In the genomic region with DNA sequence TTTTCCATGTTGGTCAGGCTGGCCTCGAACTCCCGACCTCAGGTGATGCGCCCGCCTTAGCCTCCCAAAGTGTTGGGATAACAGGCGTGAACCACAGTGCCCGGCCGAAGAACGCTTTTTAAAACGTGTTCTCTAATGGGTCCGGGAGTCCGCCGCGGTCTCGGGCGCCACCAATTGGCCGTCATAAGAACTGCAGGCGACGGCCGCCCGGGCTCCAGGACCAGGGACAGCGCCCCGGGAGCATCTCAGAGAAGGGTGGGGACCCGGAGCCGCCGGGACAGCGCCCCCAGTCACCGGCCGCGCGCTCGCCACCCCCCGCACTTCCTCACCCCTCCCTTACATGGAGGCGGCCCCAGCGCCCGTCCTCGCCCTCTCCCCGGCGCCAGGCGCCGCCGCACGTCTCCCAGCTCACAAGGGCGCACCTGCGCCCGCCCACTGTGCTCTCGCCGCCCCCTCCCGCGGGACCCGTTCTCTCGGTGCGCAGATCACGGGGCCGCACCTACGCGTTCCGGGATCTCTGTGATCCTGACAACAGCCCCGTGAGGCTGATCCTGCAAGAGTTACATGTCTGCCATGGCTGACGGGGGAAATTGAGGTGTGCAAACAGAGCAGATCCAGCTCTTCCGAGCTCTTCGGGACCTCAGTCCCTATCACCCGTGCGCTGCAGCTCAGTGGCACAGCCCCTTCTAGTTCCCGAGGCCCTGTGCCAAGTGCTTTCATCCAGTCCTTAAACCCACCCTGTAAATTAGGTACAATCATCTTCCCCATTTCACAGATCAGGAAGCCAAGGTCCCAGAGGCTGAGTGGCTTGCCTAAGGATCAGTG, we compare ENCODE assay signal across 8 cellular contexts. TPM values are rescaled to one million over a fixed set of nuclear protein-coding genes. Genes with fewer than 3 reads are reported as not detected.
DNase-seq lines count a peak whose midpoint lies in the region; ATAC-seq and TF ChIP-seq lines count a peak whose summit lies in the region.

No MANE protein-coding gene starts in this region.

- no peaks in the 10 kb centered on the region for H3K79me2 ChIP-seq in HCT116 (ENCODE audit: insufficient read depth, low read length)

- CTCF ChIA-PET in HCT116 (lab: Charles Lee), result interaction anchor here (1.4 to 2.5 kb wide), 3 partner anchors 11 to 289 kb away, joined by 3 to 8 read pairs (median 4); no protein-coding TSS in a partner anchor

- no peaks in the 10 kb centered on the region for H3K27me3 ChIP-seq in BE2C
- no peaks in the 10 kb centered on the region for H3K27me3 ChIP-seq in HCT116 (ENCODE audit: insufficient read depth, low read length)
- H3K27me3 ChIP-seq in dorsolateral prefrontal cortex, result no peaks in the 10 kb centered on the region

- peak; percentile 56 for TF ChIP-seq CTCF in BE2C (IDR thresholded peaks at IDR 0.05; ENCODE audit: low read depth, low read length)
- peak; percentile 82 to 89 (median 86); a peak in 5 of 6 replicates for TF ChIP-seq CTCF in HCT116 (IDR thresholded peaks at IDR 0.05 in 2 of 3, conservative IDR thresholded peaks at IDR 0.05 in 1 of 3; ENCODE audit: borderline replicate concordance in 1 of 3, insufficient read depth in 1 of 3, low read depth in 2 of 3, low read length in 2 of 3)
- peak; percentile 74 to 99 (median 94) for TF ChIP-seq CTCF in dorsolateral prefrontal cortex (IDR thresholded peaks at IDR 0.05 in 54 of 56, conservative IDR thresholded peaks at IDR 0.05 in 2 of 56; ENCODE audit: low read depth in 1 of 56, partially characterized antibody in 56 of 56)
- TF ChIP-seq CTCF in lower leg skin (IDR thresholded peaks at IDR 0.05), result peak in 1 of 3 donors; percentile 46

- DNase-seq in BE2C (peak; percentile 44), HCT116 (ENCODE audit: low read depth, low spot score) (peak; percentile 51), NCI-H510A treated with DMSO at 0.1 percent for 48 hours (lab: John Stamatoyannopoulos, UW) (peak; percentile 77), dorsolateral prefrontal cortex (peak; percentile 74 to 88 (median 81)), lower leg skin (ENCODE audit: low spot score in 2 of 2) (peak; percentile 60 to 94)
- DNase-seq in activated CD4-positive, alpha-beta T cell treated with anti-CD3 and anti-CD28 coated beads, Interleukin-2, amount 50 U/mL, for 4 hours, result peak; percentile 66 to 68
- DNase-seq in stimulated activated CD4-positive, alpha-beta T cell treated with anti-CD3 and anti-CD28 coated beads, TNF-alpha, amount 100 ng/mL, for 48 hours (ENCODE audit: low read depth in 3 of 3), result peak; percentile 62 to 69 (median 62)

- BruUV-seq in HCT116 (replicated peaks; lab: Mats Ljungman, UMichigan), result no TSS peak

- TF ChIP-seq RAD21 in HCT116 (IDR thresholded peaks at IDR 0.05; ENCODE audit: low read depth), result peak; percentile 95

- peak overlapping the region; percentile 29; the same call in 1 of the 2 replicates for H3K27ac ChIP-seq in HCT116 (ENCODE audit: low read depth, low read length)
- H3K27ac ChIP-seq in dorsolateral prefrontal cortex, result peak overlapping the region in 46 of 59 donors; percentile 1 to 82 (median 54)

- H3K9ac ChIP-seq in HCT116 (ENCODE audit: low read length), result no peak overlapping the region

- TF ChIP-seq POLR2A in HCT116 (IDR thresholded peaks at IDR 0.05; ENCODE audit: borderline replicate concordance, extremely low read depth, insufficient read depth, insufficient read length) (no peak), lower leg skin (IDR thresholded peaks at IDR 0.05) (no peak)

- H3K36me3 ChIP-seq in BE2C (no peaks in the 10 kb centered on the region), HCT116 (ENCODE audit: control insufficient read depth in 1 of 2, insufficient read depth in 2 of 2, low read length in 2 of 2) (no peaks in the 10 kb centered on the region)

- intact Hi-C loops in HCT116 (cut with micrococcal nuclease) (loop anchor here (1.0 to 10.0 kb wide), 5 partner anchors 11 to 758 kb away; no protein-coding TSS in a partner anchor), dorsolateral prefrontal cortex (cut with DNase I) (loop anchor here (1.0 to 5.0 kb wide), 8 partner anchors 37 to 427 kb away; a partner anchor contains a TSS), lower leg skin (cut with DNase I; ENCODE audit: low total_unique reads) (loop anchor here (10.0 kb wide), 1 partner anchor 145 kb away; no protein-coding TSS in a partner anchor)

- ATAC-seq in HCT116 (peak; percentile 83), HG02678 (IDR thresholded peaks at IDR 0.05; ENCODE audit: unreplicated experiment) (no peak)

- H3K9me3 ChIP-seq in BE2C (no peaks in the 10 kb centered on the region), HCT116 (ENCODE audit: control insufficient read depth in 1 of 2, insufficient read depth in 1 of 2, low read depth in 1 of 2, low read length in 2 of 2) (no peaks in the 10 kb centered on the region)

- peak overlapping the region; percentile 79 for H3K4me2 ChIP-seq in HCT116 (ENCODE audit: low read length)

- H4K20me1 ChIP-seq in HCT116 (ENCODE audit: insufficient read depth), result no peaks in the 10 kb centered on the region

- H3K4me3 ChIP-seq in BE2C (ENCODE audit: low read depth, low read length) (0 out of 2 replicates have a peak overlapping the region, but pooled peaks have one; percentile 23), HCT116 (replicated peaks in 1 of 2; ENCODE audit: low read depth in 1 of 2, low read length in 2 of 2) (peak overlapping the region; percentile 31 to 51), dorsolateral prefrontal cortex (peak overlapping the region in 58 of 59 donors; percentile 3 to 62 (median 44)), lower leg skin (ENCODE audit: low read depth, poor library complexity, severe bottlenecking) (no peak overlapping the region)

- 1 to 5% methylated on average over 26 to 55 of the region's 64 CpGs for WGBS in lower leg skin, 2 donors

- POLR2A ChIA-PET in HCT116 (lab: Charles Lee), result no interaction called here

- RAD21 ChIA-PET in HCT116 (lab: Charles Lee; ENCODE audit: low non-redundant PET in 1 of 2, low total read pairs in 2 of 2, uncharacterized antibody in 2 of 2, unreplicated experiment in 2 of 2), result no interaction called here

- H3K9me2 ChIP-seq in HCT116 (ENCODE audit: insufficient read depth), result no peaks in the 10 kb centered on the region

- H3K4me1 ChIP-seq in BE2C (no peaks in the 10 kb centered on the region), HCT116 (ENCODE audit: control insufficient read depth in 1 of 2, insufficient read depth in 2 of 2, low read length in 2 of 2) (peaks cover 5 to 26% of the 10 kb centered on the region in 2 experiments; a peak in 3 of 4 replicates)

- H2AFZ ChIP-seq in HCT116 (ENCODE audit: low read depth, low read length, poor library complexity, severe bottlenecking), result peak overlapping the region; percentile 56

TF ChIP-seq in HCT116, 20 proteins besides CTCF, POLR2A, EP300 and RAD21 (continues in another document):
- TF ChIP-seq CBX3 (IDR thresholded peaks at IDR 0.05; ENCODE audit: low read depth) (peak; percentile 83; the same call in 1 of the 2 replicates), CEBPB (IDR thresholded peaks at IDR 0.05; ENCODE audit: low read depth) (no peak), ZNF274 (IDR thresholded peaks at IDR 0.05; ENCODE audit: low read depth, low read length) (no peak), JUND (IDR thresholded peaks at IDR 0.05) (no peak), POLR2AphosphoS5 (IDR thresholded peaks at IDR 0.05; ENCODE audit: low read depth, low read length) (peak; percentile 57), SRF (IDR thresholded peaks at IDR 0.05; ENCODE audit: low read depth) (no peak), YY1 (IDR thresholded peaks at IDR 0.05; ENCODE audit: extremely low read depth, insufficient replicate concordance, low read depth, low read length) (peak; percentile 45), TCF7L2 (IDR thresholded peaks at IDR 0.05; ENCODE audit: borderline replicate concordance, extremely low read depth, insufficient read depth, insufficient read length) (no peak), EZH2phosphoT487 (IDR thresholded peaks at IDR 0.05; ENCODE audit: borderline replicate concordance) (no peak)
- TF ChIP-seq, protein P1, sequence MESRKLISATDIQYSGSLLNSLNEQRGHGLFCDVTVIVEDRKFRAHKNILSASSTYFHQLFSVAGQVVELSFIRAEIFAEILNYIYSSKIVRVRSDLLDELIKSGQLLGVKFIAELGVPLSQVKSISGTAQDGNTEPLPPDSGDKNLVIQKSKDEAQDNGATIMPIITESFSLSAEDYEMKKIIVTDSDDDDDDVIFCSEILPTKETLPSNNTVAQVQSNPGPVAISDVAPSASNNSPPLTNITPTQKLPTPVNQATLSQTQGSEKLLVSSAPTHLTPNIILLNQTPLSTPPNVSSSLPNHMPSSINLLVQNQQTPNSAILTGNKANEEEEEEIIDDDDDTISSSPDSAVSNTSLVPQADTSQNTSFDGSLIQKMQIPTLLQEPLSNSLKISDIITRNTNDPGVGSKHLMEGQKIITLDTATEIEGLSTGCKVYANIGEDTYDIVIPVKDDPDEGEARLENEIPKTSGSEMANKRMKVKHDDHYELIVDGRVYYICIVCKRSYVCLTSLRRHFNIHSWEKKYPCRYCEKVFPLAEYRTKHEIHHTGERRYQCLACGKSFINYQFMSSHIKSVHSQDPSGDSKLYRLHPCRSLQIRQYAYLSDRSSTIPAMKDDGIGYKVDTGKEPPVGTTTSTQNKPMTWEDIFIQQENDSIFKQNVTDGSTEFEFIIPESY (IDR thresholded peaks at IDR 0.05; ENCODE audit: extremely low read depth, insufficient replicate concordance, low read length), result peak; percentile 30
- TF ChIP-seq, protein P2, sequence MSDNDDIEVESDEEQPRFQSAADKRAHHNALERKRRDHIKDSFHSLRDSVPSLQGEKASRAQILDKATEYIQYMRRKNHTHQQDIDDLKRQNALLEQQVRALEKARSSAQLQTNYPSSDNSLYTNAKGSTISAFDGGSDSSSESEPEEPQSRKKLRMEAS (IDR thresholded peaks at IDR 0.05), result peak; percentile 64
- TF ChIP-seq, protein P3, sequence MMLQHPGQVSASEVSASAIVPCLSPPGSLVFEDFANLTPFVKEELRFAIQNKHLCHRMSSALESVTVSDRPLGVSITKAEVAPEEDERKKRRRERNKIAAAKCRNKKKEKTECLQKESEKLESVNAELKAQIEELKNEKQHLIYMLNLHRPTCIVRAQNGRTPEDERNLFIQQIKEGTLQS (IDR thresholded peaks at IDR 0.05), result no peak

RNA-seq across cellular contexts. Expression of a gene that starts 9.8 kb away (rescaled TPM):
- 7.0 TPM for polyA plus RNA-seq in BE2C (2012; ENCODE audit: insufficient read depth, insufficient read length, low read depth)
- total RNA-seq in HCT116 (2021; ENCODE audit: unreplicated experiment), result 13.4 TPM
- polyA plus RNA-seq in HCT116 (2012), result 15.0 and 15.2 TPM in 2 replicates
- 100 to 1,000 TPM; 108 to 286 (median 187) TPM for total RNA-seq in dorsolateral prefrontal cortex
- total RNA-seq in lower leg skin, result 1 to 10 TPM; 1.3 to 4.0 (median 2.6) TPM
